Comparison of ENCODE assay signal across 8 cellular contexts in the genomic region with DNA sequence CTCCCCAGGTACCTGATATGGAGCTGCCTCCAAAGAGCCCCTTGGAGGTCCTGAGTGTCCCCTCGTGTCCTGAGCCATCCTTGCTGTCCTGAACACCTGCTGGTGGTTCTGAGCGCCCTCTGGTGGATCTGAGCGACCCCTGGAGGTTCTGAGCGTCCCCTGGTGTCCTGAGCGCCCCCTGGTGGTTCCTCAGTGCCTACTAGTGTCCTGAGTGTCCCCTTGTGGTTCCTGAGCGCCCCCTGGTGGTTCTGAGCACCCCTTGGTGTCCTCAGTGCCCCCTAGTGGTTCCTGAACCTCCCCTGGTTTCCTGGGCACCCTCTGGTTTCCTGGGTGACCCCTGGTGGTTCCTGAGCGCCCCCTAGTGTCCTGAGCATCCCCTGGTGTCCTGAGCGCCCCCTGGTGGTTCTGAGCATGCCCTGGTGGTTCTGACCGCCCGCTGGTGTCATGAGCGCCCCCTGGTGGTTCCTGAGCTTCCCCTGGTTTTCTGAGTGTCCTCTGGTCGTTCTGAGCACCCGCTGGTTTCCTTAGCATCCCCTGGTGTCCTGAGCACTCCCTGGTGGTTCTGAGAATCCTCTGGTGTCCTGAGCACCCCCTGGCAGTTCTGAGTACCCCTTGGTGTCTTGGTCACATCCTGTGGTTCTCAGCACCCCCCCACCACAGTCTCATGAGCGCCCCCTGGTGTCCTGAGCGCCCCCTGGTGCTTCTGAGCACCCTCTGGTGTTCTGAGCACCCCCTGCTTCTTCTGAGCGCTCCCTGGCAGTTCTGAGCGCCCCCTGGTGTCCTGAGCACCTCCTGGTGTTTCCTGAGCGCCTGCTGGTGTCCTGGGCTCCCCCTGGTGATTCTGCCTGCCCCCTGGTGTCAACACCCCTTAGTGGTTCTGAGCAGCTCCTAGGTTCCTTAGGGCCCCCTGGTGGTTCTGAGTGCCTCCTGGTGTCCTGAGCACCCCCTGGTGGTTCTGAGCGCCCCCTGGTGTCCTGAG.
A peak's percentile ranks its signal among the peaks of the same experiment; 100 is the strongest.
DNase-seq lines count a peak whose midpoint lies in the region; ATAC-seq and TF ChIP-seq lines count a peak whose summit lies in the region.
"Not testable (repeated sequence)": the region's sequence is repeated elsewhere in the genome, so short reads cannot be mapped to it uniquely, and the experiment has no call there.

No MANE protein-coding gene starts in this region.

- not testable (repeated sequence) for H3K4me3 Mint-ChIP-seq in activated B cell treated with CpG ODN at 0.5 μM for 24 hours

- not testable (repeated sequence) for H3K4me1 Mint-ChIP-seq in activated B cell treated with CpG ODN at 0.5 μM for 24 hours

- not testable (repeated sequence) for TF ChIP-seq CTCF in activated B cell treated with CpG ODN at 0.5 μM for 24 hours (IDR thresholded peaks at IDR 0.05); heart left ventricle (IDR thresholded peaks at IDR 0.05); psoas muscle (IDR thresholded peaks at IDR 0.05)

- H3K27me3 Mint-ChIP-seq in activated B cell treated with CpG ODN at 0.5 μM for 24 hours, result not testable (repeated sequence)

- not testable (repeated sequence) for H3K36me3 ChIP-seq in heart left ventricle; psoas muscle (ENCODE audit: insufficient read depth in 1 of 2, low read depth in 1 of 2)

- WGBS in heart left ventricle, 4 donors, result no CpG with 5 or more reads among the region's 19 CpGs
- WGBS in psoas muscle, 3 donors, result no CpG with 5 or more reads among the region's 19 CpGs

- not testable (repeated sequence) for H3K36me3 Mint-ChIP-seq in activated B cell treated with CpG ODN at 0.5 μM for 24 hours (ENCODE audit: low read depth)

- DNase-seq in activated B cell treated with CpG ODN at 0.5 μM for 24 hours, heart left ventricle, psoas muscle: not testable (repeated sequence)

- not testable (repeated sequence) for TF ChIP-seq POLR2A in heart left ventricle (IDR thresholded peaks at IDR 0.05)

- H3K9me3 ChIP-seq in heart left ventricle, psoas muscle: not testable (repeated sequence)

- not testable (repeated sequence) for H3K4me1 ChIP-seq in heart left ventricle, psoas muscle

- not testable (repeated sequence) for H3K4me3 ChIP-seq in heart left ventricle, psoas muscle

- not testable (repeated sequence) for H3K27ac Mint-ChIP-seq in activated B cell treated with CpG ODN at 0.5 μM for 24 hours

- not testable (repeated sequence) for H3K27me3 ChIP-seq in heart left ventricle; psoas muscle (ENCODE audit: insufficient read depth in 3 of 3, low read length in 2 of 3)

- not testable (repeated sequence) for H3K9me3 Mint-ChIP-seq in activated B cell treated with CpG ODN at 0.5 μM for 24 hours

- CTCF ChIA-PET in activated B cell treated with CpG ODN at 0.5 μM for 24 hours (lab: Charles Lee), result not testable (repeated sequence)

- intact Hi-C loops in activated B cell treated with CpG ODN at 0.5 μM for 24 hours (cut with micrococcal nuclease); heart left ventricle (cut with DNase I); psoas muscle (cut with DNase I): not testable (repeated sequence)

- ATAC-seq in GM18511 (IDR thresholded peaks at IDR 0.05; ENCODE audit: unreplicated experiment), result peak; percentile 72
- peak; percentile 74 for ATAC-seq in GM19395 (IDR thresholded peaks at IDR 0.05; ENCODE audit: unreplicated experiment)
- ATAC-seq in GM21717 (IDR thresholded peaks at IDR 0.05; ENCODE audit: unreplicated experiment), result peak; percentile 74
- ATAC-seq in HG02938 (IDR thresholded peaks at IDR 0.05; ENCODE audit: unreplicated experiment), result peak; percentile 77
- peak; percentile 66 for ATAC-seq in HG03280 (IDR thresholded peaks at IDR 0.05; ENCODE audit: unreplicated experiment)
- ATAC-seq in activated B cell treated with CpG ODN at 0.5 μM for 24 hours (ENCODE audit: low read depth), result peak; percentile 84
- ATAC-seq in heart left ventricle, result peak in 3 of 4 donors; percentile 52 to 63 (median 62)
- ATAC-seq in psoas muscle, result peak in 3 of 4 donors; percentile 63 to 80 (median 71)

- POLR2A ChIA-PET in activated B cell treated with CpG ODN at 0.5 μM for 24 hours (lab: Charles Lee), result not testable (repeated sequence)

- not testable (repeated sequence) for H3K27ac ChIP-seq in heart left ventricle, psoas muscle
